8 cellular contexts compared by ENCODE assay signal in the genomic region with DNA sequence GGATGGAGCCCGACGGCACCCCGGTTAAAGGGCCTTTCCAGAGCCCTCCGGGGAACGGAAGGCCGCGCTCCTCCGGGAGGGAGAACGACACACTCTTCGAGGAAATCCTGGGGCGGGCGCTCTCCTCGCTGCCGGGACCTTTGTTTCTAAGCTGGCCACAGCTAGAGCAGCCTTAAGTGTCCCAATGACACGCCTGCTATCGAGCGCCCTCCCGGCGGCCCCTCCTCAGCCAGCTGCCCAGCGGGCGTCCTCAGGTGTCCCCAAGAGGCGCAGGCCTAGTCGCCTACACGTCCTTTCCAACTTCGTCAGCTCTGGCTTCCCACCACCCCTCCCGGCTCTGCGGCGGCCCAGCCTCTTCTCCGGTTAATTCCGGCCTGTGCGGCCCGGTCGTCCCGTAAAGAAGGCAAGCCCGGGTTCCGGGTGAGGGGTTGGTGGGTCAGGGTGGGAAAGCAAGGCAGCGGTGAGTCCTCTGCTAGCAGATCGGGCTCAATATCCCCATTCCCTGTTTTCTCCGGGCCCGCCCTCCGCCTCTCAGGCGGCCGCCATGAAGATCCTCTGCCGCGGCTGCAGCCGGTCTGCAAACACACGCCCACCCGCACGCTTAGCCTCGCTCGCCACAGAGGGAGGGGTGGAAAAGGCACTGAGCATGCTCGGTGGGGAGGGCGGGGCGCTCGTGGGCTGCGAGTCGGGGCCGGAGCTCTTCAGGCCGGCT. TPM values are rescaled to one million over a fixed set of nuclear protein-coding genes. Genes with fewer than 3 reads are reported as not detected.
A peak's percentile ranks its signal among the peaks of the same experiment; 100 is the strongest.
DNase-seq lines count a peak whose midpoint lies in the region; ATAC-seq, FAIRE-seq and TF ChIP-seq lines count a peak whose summit lies in the region.

No MANE protein-coding gene starts in this region.

- DNase-seq in AG08395 (ENCODE audit: low spot score) (peak; percentile 99), NCI-H2171 (lab: John Stamatoyannopoulos, UW) (peak; percentile 68), WERI-Rb-1 (peak; percentile 100), bronchial epithelial cell (ENCODE audit: low read depth) (peak; percentile 90), inferior parietal cortex (ENCODE audit: extremely low spot score) (peak; percentile 94), smooth muscle cell of the brain vasculature (ENCODE audit: low read depth, low spot score) (peak; percentile 90)

- H3K27me3 ChIP-seq in WERI-Rb-1 (ENCODE audit: insufficient read depth, low read depth, severe bottlenecking) (no peaks in the 10 kb centered on the region), bronchial epithelial cell (ENCODE audit: control insufficient read depth, insufficient read depth, low read length) (no peaks in the 10 kb centered on the region)

- H3K9me3 ChIP-seq in WERI-Rb-1 (ENCODE audit: severe bottlenecking): no peaks in the 10 kb centered on the region

- peak; percentile 92 for ATAC-seq in GM18868 (IDR thresholded peaks at IDR 0.05; ENCODE audit: unreplicated experiment)
- ATAC-seq in HG03097 (IDR thresholded peaks at IDR 0.05; ENCODE audit: low FRiP score, unreplicated experiment): peak; percentile 92

- TF ChIP-seq CTCF in WERI-Rb-1 (IDR thresholded peaks at IDR 0.05; ENCODE audit: low read depth, low read length) (0 out of 2 replicates have a peak, but pooled peaks have one; percentile 5), bronchial epithelial cell (IDR thresholded peaks at IDR 0.05; ENCODE audit: insufficient read depth, low read length, severe bottlenecking) (no peak)

- H3K36me3 ChIP-seq in WERI-Rb-1: peaks cover 12% of the 10 kb centered on the region
- H3K36me3 ChIP-seq in bronchial epithelial cell (ENCODE audit: control insufficient read depth, insufficient read depth, low read length): no peaks in the 10 kb centered on the region

- H3K27ac ChIP-seq in WERI-Rb-1: peak overlapping the region; percentile 97

- H3K4me3 ChIP-seq in WERI-Rb-1 (ENCODE audit: low read depth, low read length) (peak overlapping the region; percentile 66), bronchial epithelial cell (ENCODE audit: low read depth, low read length) (peak overlapping the region; percentile 70)

- FAIRE-seq in bronchial epithelial cell (lab: Jason Lieb, UNC): no peak

RNA-seq across cellular contexts. Expression of a gene that starts 0.4 kb away (rescaled TPM):
- 55.0 and 66.3 TPM in 2 replicates for total RNA-seq in bronchial epithelial cell

Comparison
In these comparisons a context has a peak if more than half of its experiments do, and no peak if none do; other contexts are left out.
1. Peak in every context shown above with its lines: DNase-seq, ATAC-seq, H3K4me3 ChIP-seq and H3K27ac ChIP-seq.